Comparison of ENCODE assay signal across 8 cellular contexts in genomic region chr7:98879198-98879988, GRCh38. TPM values are rescaled to one million over a fixed set of nuclear protein-coding genes. Genes with fewer than 3 reads are reported as not detected.
A peak's percentile ranks its signal among the peaks of the same experiment; 100 is the strongest.
DNase-seq lines count a peak whose midpoint lies in the region; ATAC-seq and TF ChIP-seq lines count a peak whose summit lies in the region.

No MANE protein-coding gene starts in this region.

- H3K27me3 Mint-ChIP-seq in neural crest cell (ENCODE audit: low read depth) = peaks cover 10% of the 10 kb centered on the region

- intact Hi-C loops in transverse colon (cut with DNase I; ENCODE audit: low total_unique reads) = no loop called here

- WGBS in transverse colon (ENCODE audit: low coverage in 1 of 2), 2 donors = 0 to 1% methylated on average over 3 to 25 of the region's 29 CpGs

- H3K36me3 ChIP-seq in transverse colon = peaks cover 0 to 22% (median 8%) of the 10 kb centered on the region in 4 donors

- no peaks in the 10 kb centered on the region for H3K9me3 Mint-ChIP-seq in neural crest cell

- H3K27ac ChIP-seq in transverse colon = peak overlapping the region; percentile 93 to 99 (median 98)

- peaks cover 8% of the 10 kb centered on the region for H3K36me3 Mint-ChIP-seq in neural crest cell (ENCODE audit: low read depth)

- no peak for TF ChIP-seq EP300 in transverse colon (IDR thresholded peaks at IDR 0.05; ENCODE audit: low read depth)

- peak; percentile 31 for TF ChIP-seq CTCF in neural crest cell (conservative IDR thresholded peaks at IDR 0.05)
- TF ChIP-seq CTCF in transverse colon (IDR thresholded peaks at IDR 0.05) = peak; percentile 2 to 43 (median 14)

- H3K4me1 ChIP-seq in transverse colon = peaks cover 6 to 20% (median 17%) of the 10 kb centered on the region in 4 donors

- H3K4me3 ChIP-seq in transverse colon = peak overlapping the region; percentile 75 to 100 (median 97)

- peak; percentile 64 for DNase-seq in activated gamma-delta T cell treated with Interleukin-2 at 50 U/mL for 16 hours
- no peak for DNase-seq in activated gamma-delta T cell (lab: John Stamatoyannopoulos, UW)
- peak; percentile 15 to 67 for DNase-seq in NCI-H524 (lab: John Stamatoyannopoulos, UW)
- DNase-seq in activated CD8-positive, alpha-beta memory T cell treated with anti-CD3 and anti-CD28 coated beads, Interleukin-2, amount 50 U/mL, for 24 hours (ENCODE audit: extremely low read depth) = peak; percentile 10
- peak; percentile 50 to 57 for DNase-seq in erythroblast (lab: John Stamatoyannopoulos, UW)
- DNase-seq in neural crest cell (ENCODE audit: low read depth, low spot score) = no peak
- DNase-seq in transverse colon = peak; percentile 60

- peaks cover 16% of the 10 kb centered on the region for H3K4me1 Mint-ChIP-seq in neural crest cell

- no peak for TF ChIP-seq POLR2A in erythroblast (IDR thresholded peaks at IDR 0.05; ENCODE audit: low read length)
- TF ChIP-seq POLR2A in transverse colon (IDR thresholded peaks at IDR 0.05) = peak; percentile 20

- H3K27me3 ChIP-seq in transverse colon = no peaks in the 10 kb centered on the region

- H3K27ac Mint-ChIP-seq in neural crest cell (ENCODE audit: unreplicated experiment) = peak overlapping the region; percentile 97

- in situ Hi-C loops in transverse colon (cut with MboI; ENCODE audit: low pct_ligation_motif_present in 1 of 4, low pct_unique_long_range_greater_than_20kb in 1 of 4, low sequenced_read_pairs in 3 of 4) = no loop called here

- ATAC-seq in HG02885 (IDR thresholded peaks at IDR 0.05; ENCODE audit: poor library complexity, unreplicated experiment) = peak; percentile 72

- H3K9me3 ChIP-seq in transverse colon = no peaks in the 10 kb centered on the region

- peak overlapping the region; percentile 93 for H3K4me3 Mint-ChIP-seq in neural crest cell

RNA-seq across cellular contexts. Expression of gene TRRAP, which starts 1.1 kb away (rescaled TPM):
- total RNA-seq in neural crest cell (66.9 and 74.2 TPM in 2 replicates), transverse colon (10 to 100 TPM; 27.3 to 73.3 (median 38.0) TPM)

RNA-seq across cellular contexts. Expression of gene TMEM130, which starts 9.6 kb away (rescaled TPM):
- total RNA-seq in neural crest cell = 0.61 and 0.82 TPM in 2 replicates
- total RNA-seq in transverse colon = 1 to 10 TPM in 2 of 4 donors, under 1 TPM in 1, not detected in 1; 0.14 to 1.5 (median 1.1) TPM

Comparison
In these comparisons a context has a peak if more than half of its experiments do, and no peak if none do; other contexts are left out.
1. DNase-seq: peak in activated gamma-delta T cell treated with Interleukin-2 at 50 U/mL for 16 hours (single experiment), NCI-H524 (2 of 2), activated CD8-positive, alpha-beta memory T cell treated with anti-CD3 and anti-CD28 coated beads, Interleukin-2, amount 50 U/mL, for 24 hours (single experiment), erythroblast (2 of 2) and transverse colon (single experiment); none in activated gamma-delta T cell (single experiment) and neural crest cell (single experiment).